Comparison of ENCODE assay signal across 8 cellular contexts in the genomic region with DNA sequence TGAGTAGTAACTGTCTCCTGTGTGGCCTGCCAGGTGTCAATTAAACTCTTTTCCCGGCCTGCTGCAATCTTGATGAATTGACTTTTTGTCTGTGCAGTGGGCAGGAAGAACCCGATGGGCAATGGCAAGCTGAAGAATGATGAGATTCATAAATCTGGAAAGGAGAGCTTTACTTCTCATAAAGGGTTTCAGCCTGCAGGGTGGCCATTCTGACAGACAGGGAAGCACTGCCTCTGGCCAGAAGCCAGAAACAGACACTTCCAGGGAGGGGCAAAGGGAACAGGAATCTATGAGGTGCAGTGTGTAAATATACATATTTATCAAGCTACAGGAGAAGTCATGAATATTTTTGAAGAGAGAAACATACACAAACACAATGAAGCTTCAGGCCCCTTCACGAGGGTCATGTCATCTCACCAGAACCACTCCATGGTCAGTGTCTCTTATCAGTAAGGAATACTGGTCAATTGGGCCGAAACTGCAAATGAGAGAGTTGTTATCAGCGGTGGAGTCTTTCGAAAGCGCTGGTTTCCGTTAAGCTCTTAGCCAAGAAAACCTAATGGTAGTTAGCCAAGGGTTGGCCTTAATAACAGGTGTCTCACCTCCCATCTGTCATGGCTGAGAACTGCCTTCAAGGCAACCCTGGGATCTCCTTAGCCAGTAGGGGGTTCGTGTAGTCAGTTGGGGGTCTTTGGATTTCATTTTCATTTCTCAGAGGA. TPM values are rescaled to one million over a fixed set of nuclear protein-coding genes. Genes with fewer than 3 reads are reported as not detected.
DNase-seq lines count a peak whose midpoint lies in the region; ATAC-seq, FAIRE-seq and TF ChIP-seq lines count a peak whose summit lies in the region.

No MANE protein-coding gene starts in this region.

- H3K27me3 Mint-ChIP-seq in GM23338 (ENCODE audit: insufficient read depth, low read depth, poor library complexity), result peaks cover 6% of the 10 kb centered on the region

- H3K9me3 ChIP-seq in SJSA1 (replicated peaks) (no peaks in the 10 kb centered on the region), esophagus squamous epithelium (no peaks in the 10 kb centered on the region), parathyroid adenoma (ENCODE audit: control insufficient read depth, low read length) (no peaks in the 10 kb centered on the region)

- WGBS in esophagus squamous epithelium, 2 donors, result 68 to 77% methylated on average over 9 of the region's 9 CpGs

- H3K4me2 ChIP-seq in GM23338 (peak overlapping the region; percentile 84), parathyroid adenoma (ENCODE audit: low read length) (peak overlapping the region; percentile 94)

- H3K36me3 Mint-ChIP-seq in GM23338 (ENCODE audit: low read depth), result peaks cover 25% of the 10 kb centered on the region

- H3K27me3 ChIP-seq in GM23338 (ENCODE audit: insufficient read depth) (no peaks in the 10 kb centered on the region), SJSA1 (replicated peaks) (no peaks in the 10 kb centered on the region), esophagus squamous epithelium (no peaks in the 10 kb centered on the region), parathyroid adenoma (ENCODE audit: control insufficient read depth, insufficient read depth, low read length) (no peaks in the 10 kb centered on the region)

- TF ChIP-seq CTCF in GM23338 (conservative IDR thresholded peaks at IDR 0.05; ENCODE audit: low read depth in 2 of 2) (no peak), esophagus squamous epithelium (IDR thresholded peaks at IDR 0.05) (no peak), parathyroid adenoma (IDR thresholded peaks at IDR 0.05) (no peak)

- peaks cover 18% of the 10 kb centered on the region; the same call in 1 of the 2 replicates for H3F3A ChIP-seq in GM23338 (replicated peaks; ENCODE audit: low read depth)

- H4K20me1 ChIP-seq in GM23338 (replicated peaks; ENCODE audit: insufficient read depth), result peaks cover 4% of the 10 kb centered on the region

- peaks cover 28% of the 10 kb centered on the region for H3K9me3 Mint-ChIP-seq in GM23338

- H3K27ac ChIP-seq in GM23338 (ENCODE audit: low read depth) (peak overlapping the region; percentile 94; the same call in 1 of the 2 replicates), SJSA1 (peak overlapping the region; percentile 98), esophagus squamous epithelium (peak overlapping the region; percentile 96 to 100 (median 100)), parathyroid adenoma (peak overlapping the region; percentile 99)

- no peak for FAIRE-seq in H54 (lab: Jason Lieb, UNC)

- no peaks in the 10 kb centered on the region; the same call in 1 of the 2 replicates for H3K36me3 ChIP-seq in GM23338 (ENCODE audit: insufficient read depth)
- peaks cover 31% of the 10 kb centered on the region for H3K36me3 ChIP-seq in SJSA1
- peaks cover 6 to 24% (median 6%) of the 10 kb centered on the region in 3 donors for H3K36me3 ChIP-seq in esophagus squamous epithelium
- no peaks in the 10 kb centered on the region for H3K36me3 ChIP-seq in parathyroid adenoma (ENCODE audit: control insufficient read depth, insufficient read depth, low read length)

- no peak for ATAC-seq in GM23338
- no peak for ATAC-seq in GM21619 (IDR thresholded peaks at IDR 0.05; ENCODE audit: unreplicated experiment)

- H2AFZ ChIP-seq in GM23338 (no peak overlapping the region), parathyroid adenoma (peak overlapping the region; percentile 87)

- H3K4me3 ChIP-seq in GM23338 (peak overlapping the region; percentile 93), SJSA1 (peak overlapping the region; percentile 81), esophagus squamous epithelium (peak overlapping the region in 3 of 4 donors; percentile 66 to 97 (median 73)), parathyroid adenoma (ENCODE audit: low read depth, low read length) (peak overlapping the region; percentile 99)

- intact Hi-C loops in esophagus squamous epithelium (cut with DNase I), result no loop called here

- peaks cover 11% of the 10 kb centered on the region for H3K4me1 Mint-ChIP-seq in GM23338

- no peak for TF ChIP-seq POLR2A in esophagus squamous epithelium (IDR thresholded peaks at IDR 0.05)
- TF ChIP-seq POLR2A in H54 (IDR thresholded peaks at IDR 0.05; ENCODE audit: low read depth, low read length), result no peak

- peak overlapping the region; percentile 96 for H3K4me3 Mint-ChIP-seq in GM23338

- H3K4me1 ChIP-seq in GM23338 (ENCODE audit: insufficient read depth) (peaks cover 6% of the 10 kb centered on the region), SJSA1 (replicated peaks) (peaks cover 14% of the 10 kb centered on the region), esophagus squamous epithelium (peaks cover 5 to 49% (median 14%) of the 10 kb centered on the region in 3 donors), parathyroid adenoma (peaks cover 7% of the 10 kb centered on the region)

- no peak overlapping the region for H3K9ac ChIP-seq in parathyroid adenoma

- no peaks in the 10 kb centered on the region; the same call in 1 of the 2 replicates for H3K9me2 ChIP-seq in GM23338 (ENCODE audit: insufficient read depth)

- no peak overlapping the region for H3K27ac Mint-ChIP-seq in GM23338

- DNase-seq in GM23338 (ENCODE audit: low spot score) (no peak), SJSA1 (ENCODE audit: low read depth in 1 of 2, low spot score in 2 of 2) (no peak), esophagus squamous epithelium (lab: John Stamatoyannopoulos, UW) (no peak), ureter (ENCODE audit: low spot score) (no peak), H54 (ENCODE audit: insufficient read length, low spot score) (no peak), kidney glomerular epithelial cell (lab: John Stamatoyannopoulos, UW) (no peak)

- H3K79me2 ChIP-seq in GM23338 (replicated peaks; ENCODE audit: insufficient read depth) (peaks cover 10% of the 10 kb centered on the region), parathyroid adenoma (peaks cover 8% of the 10 kb centered on the region)

TF ChIP-seq in GM23338, 12 proteins besides CTCF, POLR2A, EP300 and RAD21 (continues in another document):
- TF ChIP-seq POLR2AphosphoS5 (IDR thresholded peaks at IDR 0.05; ENCODE audit: low read depth), result no peak
- TF ChIP-seq, protein P1, sequence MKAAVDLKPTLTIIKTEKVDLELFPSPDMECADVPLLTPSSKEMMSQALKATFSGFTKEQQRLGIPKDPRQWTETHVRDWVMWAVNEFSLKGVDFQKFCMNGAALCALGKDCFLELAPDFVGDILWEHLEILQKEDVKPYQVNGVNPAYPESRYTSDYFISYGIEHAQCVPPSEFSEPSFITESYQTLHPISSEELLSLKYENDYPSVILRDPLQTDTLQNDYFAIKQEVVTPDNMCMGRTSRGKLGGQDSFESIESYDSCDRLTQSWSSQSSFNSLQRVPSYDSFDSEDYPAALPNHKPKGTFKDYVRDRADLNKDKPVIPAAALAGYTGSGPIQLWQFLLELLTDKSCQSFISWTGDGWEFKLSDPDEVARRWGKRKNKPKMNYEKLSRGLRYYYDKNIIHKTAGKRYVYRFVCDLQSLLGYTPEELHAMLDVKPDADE (IDR thresholded peaks at IDR 0.05), result no peak
- no peak for TF ChIP-seq CREB1 (CRISPR knock-in tag; IDR thresholded peaks at IDR 0.05; ENCODE audit: low read depth)
- no peak for TF ChIP-seq EZH2phosphoT487 (IDR thresholded peaks at IDR 0.05; ENCODE audit: unreplicated experiment)
- no peak for TF ChIP-seq ZNF331 (CRISPR knock-in tag; IDR thresholded peaks at IDR 0.05; ENCODE audit: low read depth)

RNA-seq across cellular contexts. Expression of a gene that starts 1.3 kb away (rescaled TPM):
- total RNA-seq in GM23338 (2014; rRNA removed; shearing (Covaris generic)), result 66.1 and 83.8 TPM in 2 replicates
- 67.1 and 69.5 TPM in 2 replicates for polyA plus RNA-seq in GM23338 (2016; fragmentation: Nextera tagmentation; extraction: Ambion mirVana)
- 41.6 and 58.5 TPM in 2 replicates for total RNA-seq in SJSA1 (2014; rRNA removed; shearing (Covaris generic))
- total RNA-seq in esophagus squamous epithelium, result 10 to 100 TPM; 33.2 to 47.5 (median 40.2) TPM
- total RNA-seq in ureter, result 48.2 TPM

RNA-seq across cellular contexts. Expression of a gene that starts 6.7 kb away (rescaled TPM):
- total RNA-seq in GM23338 (2014; rRNA removed; shearing (Covaris generic)), result 61.2 and 72.4 TPM in 2 replicates
- 22.5 and 24.7 TPM in 2 replicates for polyA plus RNA-seq in GM23338 (2016; fragmentation: Nextera tagmentation; extraction: Ambion mirVana)
- total RNA-seq in SJSA1 (2014; rRNA removed; shearing (Covaris generic)), result 71.4 and 106 TPM in 2 replicates
- total RNA-seq in esophagus squamous epithelium, result 10 to 100 TPM; 31.7 to 74.3 (median 51.1) TPM
- total RNA-seq in ureter, result 98.0 TPM

RNA-seq across cellular contexts. Expression of a gene that starts 38.8 kb away (rescaled TPM):
- 24.6 and 30.8 TPM in 2 replicates for total RNA-seq in GM23338 (2014; rRNA removed; shearing (Covaris generic))
- polyA plus RNA-seq in GM23338 (2016; fragmentation: Nextera tagmentation; extraction: Ambion mirVana), result 9.6 and 10.6 TPM in 2 replicates
- 87.6 and 105 TPM in 2 replicates for total RNA-seq in SJSA1 (2014; rRNA removed; shearing (Covaris generic))
- total RNA-seq in esophagus squamous epithelium, result 10 to 100 TPM; 11.9 to 26.7 (median 19.4) TPM
- total RNA-seq in ureter, result 31.9 TPM

RNA-seq across cellular contexts. Expression of a gene that starts 39.1 kb away (rescaled TPM):
- 23.1 and 31.1 TPM in 2 replicates for total RNA-seq in GM23338 (2014; rRNA removed; shearing (Covaris generic))
- 11.0 and 11.9 TPM in 2 replicates for polyA plus RNA-seq in GM23338 (2016; fragmentation: Nextera tagmentation; extraction: Ambion mirVana)
- 16.3 and 21.7 TPM in 2 replicates for total RNA-seq in SJSA1 (2014; rRNA removed; shearing (Covaris generic))
- total RNA-seq in esophagus squamous epithelium, result 10 to 100 TPM; 10.6 to 42.0 (median 12.9) TPM
- total RNA-seq in ureter, result 44.5 TPM
